ENCODE assay signal across 18 cellular contexts in genomic region chr7:35249537-35249907, GRCh38. TPM values are rescaled to one million over a fixed set of nuclear protein-coding genes. Genes with fewer than 3 reads are reported as not detected.
DNase-seq lines count a peak whose midpoint lies in the region; ATAC-seq and TF ChIP-seq lines count a peak whose summit lies in the region.
"Had no signal": no experiment of that assay in that cellular context is flagged by ENCODE, and none has a peak within 500 bp of the region (broad histone marks: within the 10 kb centered on the region; RNA-seq: fewer than 3 reads in every experiment).

No MANE protein-coding gene starts in this region.

- no peak for TF ChIP-seq POLR2A in tibial nerve (IDR thresholded peaks at IDR 0.05)

- H3K4me1 ChIP-seq in iPS DF 6.9 (ENCODE audit: control insufficient read depth, insufficient read depth, low read length) (peaks cover 3% of the 10 kb centered on the region; the same call in 1 of the 2 replicates), tibial nerve (peaks cover 0 to 18% (median 2%) of the 10 kb centered on the region in 4 donors)
- H3K4me1 ChIP-seq: foreskin keratinocyte had no signal

- H3K4me3 Mint-ChIP-seq in type B pancreatic cell = no peak overlapping the region
- H3K4me3 Mint-ChIP-seq: activated T-cell treated with anti-CD3 and anti-CD28 coated beads, Interleukin-2, amount 50 U/mL, for 24 hours had no signal

- H3K36me3 Mint-ChIP-seq in type B pancreatic cell = no peaks in the 10 kb centered on the region

- ATAC-seq in Right ventricle myocardium superior (ENCODE audit: poor library complexity) = peak; percentile 4
- no peak for ATAC-seq in Right ventricle myocardium inferior
- ATAC-seq: foreskin keratinocyte, HepG2 had no signal

- no peak overlapping the region for H3K27ac ChIP-seq in iPS DF 6.9 (ENCODE audit: low read length)
- H3K27ac ChIP-seq in tibial nerve = no peak overlapping the region
- H3K27ac ChIP-seq: foreskin keratinocyte, SJSA1 had no signal

- DNase-seq in Right ventricle myocardium superior = peak; percentile 49
- DNase-seq in Right ventricle myocardium inferior (ENCODE audit: missing footprints) = no peak
- DNase-seq in cardiac fibroblast (ENCODE audit: low read depth in 2 of 2) = peak; percentile 62 to 67
- DNase-seq in iPS DF 6.9 (ENCODE audit: low read depth, low spot score) = no peak
- DNase-seq in type B pancreatic cell (ENCODE audit: extremely low spot score, unreplicated experiment) = no peak
- no peak for DNase-seq in activated CD8-positive, alpha-beta memory T cell treated with anti-CD3 and anti-CD28 coated beads, Interleukin-2, amount 50 U/mL, for 4 hours
- no peak for DNase-seq in NCI-H2081 treated with DMSO at 0.1 percent for 48 hours (lab: John Stamatoyannopoulos, UW)
- no peak for DNase-seq in tibial nerve (ENCODE audit: low spot score in 2 of 2)
- DNase-seq: activated CD4-positive, alpha-beta T cell treated with anti-CD3 and anti-CD28 coated beads for 4 hours; activated T-cell treated with anti-CD3 and anti-CD28 coated beads, Interleukin-2, amount 50 U/mL, for 24 hours; caudate nucleus; CD4-positive, alpha-beta memory T cell; foreskin keratinocyte had no signal

- peak overlapping the region; percentile 31 for H3K27ac Mint-ChIP-seq in type B pancreatic cell
- H3K27ac Mint-ChIP-seq: activated T-cell treated with anti-CD3 and anti-CD28 coated beads, Interleukin-2, amount 50 U/mL, for 24 hours; CD4-positive, alpha-beta memory T cell had no signal

- peaks cover 42% of the 10 kb centered on the region for H3K27me3 ChIP-seq in iPS DF 6.9 (ENCODE audit: control insufficient read depth, insufficient read depth, low read length)
- peaks cover 0 to 96% of the 10 kb centered on the region in 2 donors for H3K27me3 ChIP-seq in tibial nerve
- H3K27me3 ChIP-seq: SJSA1 had no signal

- H3K4me1 Mint-ChIP-seq in type B pancreatic cell (ENCODE audit: unreplicated experiment) = peaks cover 16% of the 10 kb centered on the region

- WGBS in iPS DF 6.9 (ENCODE audit: insufficient coverage, insufficient read length) = no CpG with 5 or more reads among the region's 5 CpGs
- 17 to 22% methylated on average over 5 of the region's 5 CpGs for WGBS in tibial nerve, 2 donors

- peaks cover 93% of the 10 kb centered on the region for H3K27me3 Mint-ChIP-seq in type B pancreatic cell

- H3K36me3 ChIP-seq in iPS DF 6.9 (ENCODE audit: control insufficient read depth, insufficient read depth, low read length) (no peaks in the 10 kb centered on the region), tibial nerve (no peaks in the 10 kb centered on the region)

- no peak for TF ChIP-seq EP300 in tibial nerve (IDR thresholded peaks at IDR 0.05)

- intact Hi-C loops in Right ventricle myocardium superior (cut with DNase I) (no loop called here), Right ventricle myocardium inferior (cut with DNase I) (no loop called here)

- no peaks in the 10 kb centered on the region for H3K9me3 Mint-ChIP-seq in type B pancreatic cell
- H3K9me3 Mint-ChIP-seq: activated T-cell treated with anti-CD3 and anti-CD28 coated beads, Interleukin-2, amount 50 U/mL, for 24 hours had no signal

- H3K4me3 ChIP-seq in cardiac fibroblast (replicated peaks in 1 of 2; ENCODE audit: low read depth in 2 of 2, low read length in 2 of 2) = peak overlapping the region; percentile 45 to 97
- peak overlapping the region; percentile 22; the same call in 1 of the 2 replicates for H3K4me3 ChIP-seq in iPS DF 6.9 (ENCODE audit: low read length)
- H3K4me3 ChIP-seq in tibial nerve = no peak overlapping the region
- H3K4me3 ChIP-seq: HAP-1, SJSA1 had no signal

- TF ChIP-seq CTCF in cardiac fibroblast (IDR thresholded peaks at IDR 0.05; ENCODE audit: low read depth, low read length) = no peak
- no peak for TF ChIP-seq CTCF in type B pancreatic cell (conservative IDR thresholded peaks at IDR 0.05)
- TF ChIP-seq CTCF in tibial nerve (IDR thresholded peaks at IDR 0.05) = no peak

- H3K9me3 ChIP-seq in iPS DF 6.9 (ENCODE audit: control insufficient read depth, insufficient read depth, low read length) (no peaks in the 10 kb centered on the region), tibial nerve (no peaks in the 10 kb centered on the region)

RNA-seq across cellular contexts. Expression of gene TBX20, which starts 4.4 kb away (rescaled TPM):
- total RNA-seq in Right ventricle myocardium superior = 124 TPM
- 138 TPM for total RNA-seq in Right ventricle myocardium inferior
- 0.46 and 0.48 TPM in 2 replicates for total RNA-seq in type B pancreatic cell (ENCODE audit: low replicate concordance)
- under 1 TPM in 1 of 4 donors, not detected in 3; 0.42 TPM for total RNA-seq in tibial nerve
- total RNA-seq: CD4-positive, alpha-beta memory T cell; foreskin keratinocyte; HepG2; osteocyte; ureter had no signal

Comparison
In these comparisons a context has a peak if more than half of its experiments do, and no peak if none do; other contexts are left out.
1. DNase-seq: peak in Right ventricle myocardium superior (single experiment) and cardiac fibroblast (2 of 2); none in Right ventricle myocardium inferior (single experiment), iPS DF 6.9 (single experiment), type B pancreatic cell (single experiment), activated CD8-positive, alpha-beta memory T cell treated with anti-CD3 and anti-CD28 coated beads, Interleukin-2, amount 50 U/mL, for 4 hours (single experiment), NCI-H2081 treated with DMSO at 0.1 percent for 48 hours (single experiment) and tibial nerve (0 of 2).
2. H3K4me3 ChIP-seq: peak in cardiac fibroblast (2 of 2) and iPS DF 6.9 (single experiment); none in tibial nerve (0 of 4).
3. RNA of gene TBX20, which starts 4.4 kb away (total RNA-seq): 138 TPM in Right ventricle myocardium inferior (single experiment) and 124 TPM in Right ventricle myocardium superior (single experiment); 0.46 to 0.48 TPM in type B pancreatic cell and 0.42 TPM in tibial nerve; every median in the first group is over 10 times any median in the second.